ENCODE assay signal across 1 cellular context in the genomic region with DNA sequence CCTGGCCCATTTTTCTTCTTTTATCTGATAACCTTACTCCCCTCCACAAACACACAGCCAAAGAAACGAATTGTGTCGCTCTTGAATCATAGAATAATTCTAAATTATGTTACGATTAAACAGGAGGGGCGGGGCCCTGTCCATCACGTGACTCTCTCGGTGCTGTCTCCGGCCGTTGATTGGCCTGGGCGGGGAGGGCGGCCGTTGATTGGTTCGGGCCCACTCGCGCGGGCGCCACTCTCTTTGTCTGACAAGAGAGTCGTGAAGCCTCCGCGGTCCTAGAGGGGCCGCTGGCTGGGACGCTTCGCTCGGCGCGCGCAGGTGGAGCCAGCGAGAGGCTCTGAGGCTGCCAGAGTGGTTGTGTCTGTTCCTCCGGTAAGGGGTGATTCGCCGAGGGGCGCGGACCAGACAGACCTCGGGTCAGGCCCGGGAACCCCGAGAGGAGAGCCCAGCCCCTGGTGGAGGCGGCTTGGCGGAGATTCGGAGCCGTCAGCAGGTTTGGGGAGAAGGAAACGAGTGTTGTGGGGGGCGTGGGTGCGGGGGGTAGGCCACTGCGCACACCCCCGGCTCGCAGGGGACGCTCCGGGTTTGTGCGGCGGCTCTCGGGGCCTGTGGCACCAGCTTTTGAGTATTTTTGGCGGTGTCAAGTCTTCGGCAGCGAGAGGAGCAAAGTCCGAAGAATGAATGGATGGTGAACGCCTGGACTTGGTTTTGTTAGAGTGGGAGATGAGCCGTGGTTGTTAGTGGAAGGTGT.
A peak's percentile ranks its signal among the peaks of the same experiment; 100 is the strongest.
TF ChIP-seq lines count a peak whose summit lies in the region.

ZNF789 (plus strand) TSS at position 330 of the 754 bp plus-strand sequence. CDS start 3,567 bp downstream, outside the sequence.

TF ChIP-seq in K562, 482 proteins besides CTCF, POLR2A, EP300 and RAD21 (continued from another document):
- TF ChIP-seq CREB3L1 (IDR thresholded peaks at IDR 0.05; ENCODE audit: borderline replicate concordance, low read depth): peak; percentile 84
- peak; percentile 100 for TF ChIP-seq TOE1 (IDR thresholded peaks at IDR 0.05; ENCODE audit: borderline replicate concordance)
- TF ChIP-seq TOE1 (CRISPR knock-in tag; IDR thresholded peaks at IDR 0.05; ENCODE audit: borderline replicate concordance, low read depth): no peak
- 0 out of 2 replicates have a peak, but pooled peaks have one; percentile 79 for TF ChIP-seq HMGXB4 (CRISPR knock-in tag; IDR thresholded peaks at IDR 0.05)
- peak; percentile 24; the same call in 1 of the 2 replicates for TF ChIP-seq BCOR (IDR thresholded peaks at IDR 0.05)
- peak in 1 of 2 experiments; percentile 19; a peak in 1 of 4 replicates for TF ChIP-seq FOXA3 (CRISPR knock-in tag; conservative IDR thresholded peaks at IDR 0.05 in 1 of 2, IDR thresholded peaks at IDR 0.05 in 1 of 2)
- peak; percentile 54 for TF ChIP-seq CREB1 (IDR thresholded peaks at IDR 0.05)
- peak; percentile 62; the same call in 1 of the 2 replicates for TF ChIP-seq CREB1 (CRISPR knock-in tag; IDR thresholded peaks at IDR 0.05)
- TF ChIP-seq, protein P1, sequence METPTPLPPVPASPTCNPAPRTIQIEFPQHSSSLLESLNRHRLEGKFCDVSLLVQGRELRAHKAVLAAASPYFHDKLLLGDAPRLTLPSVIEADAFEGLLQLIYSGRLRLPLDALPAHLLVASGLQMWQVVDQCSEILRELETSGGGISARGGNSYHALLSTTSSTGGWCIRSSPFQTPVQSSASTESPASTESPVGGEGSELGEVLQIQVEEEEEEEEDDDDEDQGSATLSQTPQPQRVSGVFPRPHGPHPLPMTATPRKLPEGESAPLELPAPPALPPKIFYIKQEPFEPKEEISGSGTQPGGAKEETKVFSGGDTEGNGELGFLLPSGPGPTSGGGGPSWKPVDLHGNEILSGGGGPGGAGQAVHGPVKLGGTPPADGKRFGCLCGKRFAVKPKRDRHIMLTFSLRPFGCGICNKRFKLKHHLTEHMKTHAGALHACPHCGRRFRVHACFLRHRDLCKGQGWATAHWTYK (CRISPR knock-in tag; IDR thresholded peaks at IDR 0.05): peak; percentile 68; the same call in 1 of the 2 replicates
- peak; percentile 90 for TF ChIP-seq BHLHE40 (IDR thresholded peaks at IDR 0.05; ENCODE audit: low read length)
- TF ChIP-seq UBTF (IDR thresholded peaks at IDR 0.05; ENCODE audit: borderline replicate concordance in 1 of 2, low read depth in 2 of 2, low read length in 2 of 2): peak in 1 of 2 experiments; percentile 59; a peak in 1 of 4 replicates
- peak; percentile 71 for TF ChIP-seq MEIS2 (IDR thresholded peaks at IDR 0.05; ENCODE audit: partially characterized antibody)
- TF ChIP-seq CREM (IDR thresholded peaks at IDR 0.05; ENCODE audit: low read depth): peak; percentile 84
- TF ChIP-seq, protein P2, sequence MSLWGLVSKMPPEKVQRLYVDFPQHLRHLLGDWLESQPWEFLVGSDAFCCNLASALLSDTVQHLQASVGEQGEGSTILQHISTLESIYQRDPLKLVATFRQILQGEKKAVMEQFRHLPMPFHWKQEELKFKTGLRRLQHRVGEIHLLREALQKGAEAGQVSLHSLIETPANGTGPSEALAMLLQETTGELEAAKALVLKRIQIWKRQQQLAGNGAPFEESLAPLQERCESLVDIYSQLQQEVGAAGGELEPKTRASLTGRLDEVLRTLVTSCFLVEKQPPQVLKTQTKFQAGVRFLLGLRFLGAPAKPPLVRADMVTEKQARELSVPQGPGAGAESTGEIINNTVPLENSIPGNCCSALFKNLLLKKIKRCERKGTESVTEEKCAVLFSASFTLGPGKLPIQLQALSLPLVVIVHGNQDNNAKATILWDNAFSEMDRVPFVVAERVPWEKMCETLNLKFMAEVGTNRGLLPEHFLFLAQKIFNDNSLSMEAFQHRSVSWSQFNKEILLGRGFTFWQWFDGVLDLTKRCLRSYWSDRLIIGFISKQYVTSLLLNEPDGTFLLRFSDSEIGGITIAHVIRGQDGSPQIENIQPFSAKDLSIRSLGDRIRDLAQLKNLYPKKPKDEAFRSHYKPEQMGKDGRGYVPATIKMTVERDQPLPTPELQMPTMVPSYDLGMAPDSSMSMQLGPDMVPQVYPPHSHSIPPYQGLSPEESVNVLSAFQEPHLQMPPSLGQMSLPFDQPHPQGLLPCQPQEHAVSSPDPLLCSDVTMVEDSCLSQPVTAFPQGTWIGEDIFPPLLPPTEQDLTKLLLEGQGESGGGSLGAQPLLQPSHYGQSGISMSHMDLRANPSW (CRISPR knock-in tag; IDR thresholded peaks at IDR 0.05): 0 out of 2 replicates have a peak, but pooled peaks have one; percentile 22
- TF ChIP-seq CLOCK (CRISPR knock-in tag; IDR thresholded peaks at IDR 0.05; ENCODE audit: borderline replicate concordance): 0 out of 2 replicates have a peak, but pooled peaks have one; percentile 34
- TF ChIP-seq ZNF699 (CRISPR knock-in tag; IDR thresholded peaks at IDR 0.05; ENCODE audit: insufficient replicate concordance): no peak
- TF ChIP-seq FOS (IDR thresholded peaks at IDR 0.05; ENCODE audit: extremely low read depth, insufficient read length): peak; percentile 92
- TF ChIP-seq FOXM1 (IDR thresholded peaks at IDR 0.05; ENCODE audit: low read depth): 0 out of 2 replicates have a peak, but pooled peaks have one; percentile 51
- peak; percentile 88 for TF ChIP-seq FOXM1 (CRISPR knock-in tag; IDR thresholded peaks at IDR 0.05; ENCODE audit: low read depth)
- peak in 1 of 3 experiments; percentile 73 for TF ChIP-seq YY1 (IDR thresholded peaks at IDR 0.05; ENCODE audit: borderline replicate concordance in 1 of 3, control insufficient read depth in 1 of 3, extremely low read depth in 1 of 3, insufficient read depth in 3 of 3, insufficient read length in 1 of 3, insufficient replicate concordance in 2 of 3, low read depth in 1 of 3, low read length in 2 of 3)
- TF ChIP-seq RBM22 (IDR thresholded peaks at IDR 0.05; ENCODE audit: low read depth, low read length, poor library complexity, severe bottlenecking): peak; percentile 54
- TF ChIP-seq TGIF2 (CRISPR knock-in tag; IDR thresholded peaks at IDR 0.05): 0 out of 2 replicates have a peak, but pooled peaks have one; percentile 45
- TF ChIP-seq RAD51 (IDR thresholded peaks at IDR 0.05; ENCODE audit: borderline replicate concordance, low read depth): peak; percentile 99
- no peak for TF ChIP-seq ZNF57 (CRISPR knock-in tag; IDR thresholded peaks at IDR 0.05)
- peak; percentile 9 to 79; a peak in 3 of 4 replicates for TF ChIP-seq FOXK2 (conservative IDR thresholded peaks at IDR 0.05 in 1 of 2, IDR thresholded peaks at IDR 0.05 in 1 of 2; ENCODE audit: low read depth in 2 of 2)
- TF ChIP-seq SMARCC2 (IDR thresholded peaks at IDR 0.05; ENCODE audit: low read depth): 0 out of 2 replicates have a peak, but pooled peaks have one; percentile 20
- peak; percentile 63 for TF ChIP-seq JUND (IDR thresholded peaks at IDR 0.05; ENCODE audit: borderline replicate concordance, low read depth, low read length)
- TF ChIP-seq JUND (tag; IDR thresholded peaks at IDR 0.05; ENCODE audit: borderline replicate concordance, low read depth, low read length): no peak; the same call in 2 of the 3 replicates
- peak; percentile 80 for TF ChIP-seq ZZZ3 (IDR thresholded peaks at IDR 0.05)
- TF ChIP-seq RUNX1 (IDR thresholded peaks at IDR 0.05; ENCODE audit: low read depth): no peak
- TF ChIP-seq POLR2G (IDR thresholded peaks at IDR 0.05; ENCODE audit: low read depth, low read length): peak; percentile 98
- TF ChIP-seq TEAD1 (CRISPR knock-in tag; IDR thresholded peaks at IDR 0.05): 0 out of 4 replicates have a peak, but pooled peaks of 1 of the 2 experiments have one; percentile 37
- TF ChIP-seq, protein P3, sequence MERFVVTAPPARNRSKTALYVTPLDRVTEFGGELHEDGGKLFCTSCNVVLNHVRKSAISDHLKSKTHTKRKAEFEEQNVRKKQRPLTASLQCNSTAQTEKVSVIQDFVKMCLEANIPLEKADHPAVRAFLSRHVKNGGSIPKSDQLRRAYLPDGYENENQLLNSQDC (CRISPR knock-in tag; IDR thresholded peaks at IDR 0.05): no peak
- peak; percentile 83 for TF ChIP-seq ASH1L (IDR thresholded peaks at IDR 0.05; ENCODE audit: borderline replicate concordance, low read depth, partially characterized antibody)
